26 cellular contexts compared by ENCODE assay signal in genomic region chr2:148065936-148066335, GRCh38. TPM values are rescaled to one million over a fixed set of nuclear protein-coding genes. Genes with fewer than 3 reads are reported as not detected.
DNase-seq lines count a peak whose midpoint lies in the region; ATAC-seq, FAIRE-seq and TF ChIP-seq lines count a peak whose summit lies in the region.
"Had no signal": no experiment of that assay in that cellular context is flagged by ENCODE, and none has a peak within 500 bp of the region (broad histone marks: within the 10 kb centered on the region; RNA-seq: fewer than 3 reads in every experiment).

No MANE protein-coding gene starts in this region.

- POLR2A ChIA-PET in K562 (lab: Yijun Ruan, JAX) = no interaction called here

- H3K4me3 ChIP-seq in K562 (no peak overlapping the region), kidney (ENCODE audit: low read length in 2 of 2) (no peak overlapping the region)
- H3K4me3 ChIP-seq: BLaER1, GM12878 had no signal

- no peak for TF ChIP-seq POLR2A in K562 (conservative IDR thresholded peaks at IDR 0.05)

- no TSS peak for BruUV-seq in K562 (replicated peaks; lab: Mats Ljungman, UMichigan)

- CTCF ChIA-PET in K562 (lab: Yijun Ruan, JAX; ENCODE audit: low intra/inter-chr PET ratio) = no interaction called here

- intact Hi-C loops in K562 (cut with micrococcal nuclease) (no loop called here), kidney (cut with DNase I) (no loop called here)

- no peaks in the 10 kb centered on the region for H4K20me1 ChIP-seq in K562 (replicated peaks; ENCODE audit: control insufficient read depth, insufficient read depth, low read length)
- H4K20me1 ChIP-seq: BLaER1 had no signal

- H2AFZ ChIP-seq in K562 (ENCODE audit: low read depth, low read length) = peak overlapping the region; percentile 11; the same call in 1 of the 2 replicates

- in situ Hi-C loops in K562 (cut with MboI) = no loop called here

- no peak for TF ChIP-seq CTCF in K562 (IDR thresholded peaks at IDR 0.05 in 2 of 3, conservative IDR thresholded peaks at IDR 0.05 in 1 of 3; ENCODE audit: insufficient read depth in 2 of 3, low read depth in 1 of 3, low read length in 3 of 3)
- TF ChIP-seq CTCF in kidney (IDR thresholded peaks at IDR 0.05; ENCODE audit: borderline replicate concordance, extremely low read depth, insufficient read depth) = no peak

- peak in 1 of 4 experiments; percentile 25 for DNase-seq in K562 (ENCODE audit: extremely low read depth in 1 of 4, low spot score in 3 of 4)
- DNase-seq in kidney = peak; percentile 9
- DNase-seq: 8988T; ACHN; BE2C; C1 segment of cervical spinal cord; CD4-positive, alpha-beta memory T cell; CD4-positive, CD25-positive, alpha-beta regulatory T cell; CD8-positive, alpha-beta memory T cell; COR-L47; DMS 273 treated with DMSO at 0.1 percent for 48 hours; DMS153; DMS53; DMS79; DND-41; EL; GDM1 had no signal

- no peak for TF ChIP-seq EP300 in K562 (IDR thresholded peaks at IDR 0.05; ENCODE audit: low read length)

- no peaks in the 10 kb centered on the region for H3K27me3 ChIP-seq in K562 (ENCODE audit: control insufficient read depth in 2 of 2, insufficient read depth in 2 of 2, low read length in 2 of 2)
- H3K27me3 ChIP-seq: BE2C, BLaER1 had no signal

- no peak overlapping the region for H3K4me2 ChIP-seq in K562 (ENCODE audit: insufficient read depth, low read length)
- H3K4me2 ChIP-seq: BLaER1 had no signal

- H3K9me3 ChIP-seq in K562 (replicated peaks; ENCODE audit: control insufficient read depth, insufficient read depth, low read depth, low read length) = no peaks in the 10 kb centered on the region
- H3K9me3 ChIP-seq in kidney (ENCODE audit: control insufficient read depth in 1 of 2, low read length in 2 of 2) = no peaks in the 10 kb centered on the region
- H3K9me3 ChIP-seq: BE2C, BLaER1 had no signal

- no peak overlapping the region for H3K27ac ChIP-seq in K562 (ENCODE audit: extremely low read depth, low read depth, low read length)
- no peak overlapping the region for H3K27ac ChIP-seq in kidney (ENCODE audit: low read depth in 2 of 2, low read length in 2 of 2)
- H3K27ac ChIP-seq: BLaER1 had no signal

- 26% methylated on average over 6 of the region's 6 CpGs for WGBS in K562 (ENCODE audit: insufficient coverage, low coverage, missing lambda C conversion rate)

- no peak overlapping the region for H3K9ac ChIP-seq in K562 (ENCODE audit: insufficient read depth in 1 of 2, low read depth in 2 of 2, low read length in 2 of 2)
- H3K9ac ChIP-seq in kidney (ENCODE audit: low read length in 2 of 2) = no peak overlapping the region
- H3K9ac ChIP-seq: BLaER1 had no signal

- peak; percentile 82 for ATAC-seq in K562
- peak; percentile 69 for ATAC-seq in esophagus mucosa
- no peak for ATAC-seq in GM19452 (IDR thresholded peaks at IDR 0.05; ENCODE audit: unreplicated experiment)
- no peak for ATAC-seq in HG02798 (IDR thresholded peaks at IDR 0.05; ENCODE audit: poor library complexity, unreplicated experiment)
- no peak for ATAC-seq in HG02610 (IDR thresholded peaks at IDR 0.05; ENCODE audit: unreplicated experiment)
- ATAC-seq: GM12878 had no signal

- FAIRE-seq in K562 (lab: Jason Lieb, UNC) = no peak
- no peak for FAIRE-seq in kidney (lab: Jason Lieb, UNC)
- FAIRE-seq: A204.1, GM12878, GM12892, GM18507 had no signal

- H3K4me1 ChIP-seq in K562 (replicated peaks in 1 of 2; ENCODE audit: control insufficient read depth in 2 of 2, insufficient read depth in 2 of 2, low read length in 2 of 2) = no peaks in the 10 kb centered on the region; a peak in 1 of 5 replicates
- H3K4me1 ChIP-seq in kidney (ENCODE audit: control insufficient read depth in 1 of 2, insufficient read depth in 1 of 2, low read depth in 1 of 2, low read length in 2 of 2) = peaks cover 0 to 10% of the 10 kb centered on the region in 2 donors
- H3K4me1 ChIP-seq: BE2C, BLaER1 had no signal

- H3K9me1 ChIP-seq in K562 (ENCODE audit: control insufficient read depth, insufficient read depth, low read length) = no peaks in the 10 kb centered on the region

- H3K79me2 ChIP-seq in K562 (ENCODE audit: control insufficient read depth, insufficient read depth, low read length) = no peaks in the 10 kb centered on the region

- TF ChIP-seq RAD21 in K562 (CRISPR knock-in tag; conservative IDR thresholded peaks at IDR 0.05 in 1 of 2, IDR thresholded peaks at IDR 0.05 in 1 of 2) = no peak

- H3K36me3 ChIP-seq in K562 (ENCODE audit: control insufficient read depth, insufficient read depth, low read length) = no peaks in the 10 kb centered on the region
- H3K36me3 ChIP-seq in kidney (ENCODE audit: control insufficient read depth in 1 of 2, insufficient read depth in 2 of 2, low read length in 2 of 2) = no peaks in the 10 kb centered on the region
- H3K36me3 ChIP-seq: BE2C, BLaER1 had no signal

TF ChIP-seq in K562, 482 proteins besides CTCF, POLR2A, EP300 and RAD21:
- TF ChIP-seq NELFE (IDR thresholded peaks at IDR 0.05; ENCODE audit: insufficient read depth, insufficient read length) (no peak), NRF1 (conservative IDR thresholded peaks at IDR 0.05 in 1 of 2, IDR thresholded peaks at IDR 0.05 in 1 of 2) (0 out of 4 replicates have a peak, but pooled peaks of 1 of the 2 experiments have one; percentile 12), MEIS2 (IDR thresholded peaks at IDR 0.05; ENCODE audit: partially characterized antibody) (peak; percentile 50), ZNF766 (CRISPR knock-in tag; conservative IDR thresholded peaks at IDR 0.05) (no peak)
- TF ChIP-seq, protein P1, sequence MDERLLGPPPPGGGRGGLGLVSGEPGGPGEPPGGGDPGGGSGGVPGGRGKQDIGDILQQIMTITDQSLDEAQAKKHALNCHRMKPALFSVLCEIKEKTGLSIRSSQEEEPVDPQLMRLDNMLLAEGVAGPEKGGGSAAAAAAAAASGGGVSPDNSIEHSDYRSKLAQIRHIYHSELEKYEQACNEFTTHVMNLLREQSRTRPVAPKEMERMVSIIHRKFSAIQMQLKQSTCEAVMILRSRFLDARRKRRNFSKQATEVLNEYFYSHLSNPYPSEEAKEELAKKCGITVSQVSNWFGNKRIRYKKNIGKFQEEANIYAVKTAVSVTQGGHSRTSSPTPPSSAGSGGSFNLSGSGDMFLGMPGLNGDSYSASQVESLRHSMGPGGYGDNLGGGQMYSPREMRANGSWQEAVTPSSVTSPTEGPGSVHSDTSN (CRISPR knock-in tag; IDR thresholded peaks at IDR 0.05; ENCODE audit: low read depth) = no peak
- TF ChIP-seq, protein P1 (tag; conservative IDR thresholded peaks at IDR 0.05; ENCODE audit: low read depth) = 0 out of 2 replicates have a peak, but pooled peaks have one; percentile 11

RNA-seq across cellular contexts. Expression of gene MBD5, which starts 45.0 kb away (rescaled TPM):
- total RNA-seq in K562 (2011; cell fraction: chromatin; rRNA removed; ENCODE audit: low replicate concordance) = 27.5 and 81.6 TPM in 2 replicates
- total RNA-seq in K562 (2011; cell fraction: nucleolus; rRNA removed) = 19.5 and 21.8 TPM in 2 replicates
- 51.9 and 119 TPM in 2 replicates for total RNA-seq in K562 (2011; cell fraction: nucleoplasm; rRNA removed)
- total RNA-seq in K562 (2014; rRNA removed) (5.1 and 5.4 TPM in 2 replicates), K562 (2014; rRNA removed; fragmentation: Illumina TruSeq; extraction: Trizol) (11.1 and 13.0 TPM in 2 replicates), K562 (2015; rRNA removed; fragmentation: Illumina TruSeq; extraction: Trizol) (9.5 and 12.0 TPM in 2 replicates), K562 (2021) (9.8 and 13.9 TPM in 2 replicates), esophagus mucosa (19.3 TPM), kidney (66.8 TPM)
- polyA plus RNA-seq in K562 (2011; rRNA removed) (14.5 and 24.2 TPM in 2 replicates), K562 (2014; fragmentation: Illumina TruSeq; extraction: Trizol) (9.0 and 9.1 TPM in 2 replicates), K562 (2014; fragmentation: Nextera tagmentation; extraction: Ambion mirVana) (1 to 10 TPM; 3.4 to 3.6 TPM), K562 (2014; rRNA removed) (6.2 and 6.8 TPM in 2 replicates), kidney (ENCODE audit: insufficient read depth, low read depth, low replicate concordance) (6.9 TPM)
- 8.2 and 11.8 TPM in 2 replicates for polyA plus RNA-seq in K562 (2011; cell fraction: cytosol; rRNA removed)
- 32.2 and 33.0 TPM in 2 replicates for polyA plus RNA-seq in K562 (2011; cell fraction: nucleus; rRNA removed)
- polyA plus RNA-seq in K562 (2012) = 7.0 and 9.5 TPM in 2 replicates
- polyA minus RNA-seq in K562 (2011; rRNA and poly(A)+ RNA removed) = 34.7 and 48.3 TPM in 2 replicates
- polyA minus RNA-seq in K562 (2011; cell fraction: cytosol; rRNA and poly(A)+ RNA removed) = 7.8 and 18.7 TPM in 2 replicates
- 63.7 and 108 TPM in 2 replicates for polyA minus RNA-seq in K562 (2011; cell fraction: nucleus; rRNA and poly(A)+ RNA removed)

RNA-seq across cellular contexts. Expression of gene ORC4, which starts 45.4 kb away (rescaled TPM):
- total RNA-seq in K562 (2011; cell fraction: chromatin; rRNA removed; ENCODE audit: low replicate concordance) = 31.8 and 105 TPM in 2 replicates
- total RNA-seq in K562 (2011; cell fraction: nucleolus; rRNA removed) = 17.7 and 26.2 TPM in 2 replicates
- total RNA-seq in K562 (2011; cell fraction: nucleoplasm; rRNA removed) = 42.5 and 60.5 TPM in 2 replicates
- total RNA-seq in K562 (2014; rRNA removed) = 61.4 and 62.2 TPM in 2 replicates
- total RNA-seq in K562 (2014; rRNA removed; fragmentation: Illumina TruSeq; extraction: Trizol) = 70.0 and 94.9 TPM in 2 replicates
- 49.2 and 58.6 TPM in 2 replicates for total RNA-seq in K562 (2015; rRNA removed; fragmentation: Illumina TruSeq; extraction: Trizol)
- 60.3 and 65.4 TPM in 2 replicates for total RNA-seq in K562 (2021)
- 58.4 and 86.5 TPM in 2 replicates for polyA plus RNA-seq in K562 (2011; rRNA removed)
- polyA plus RNA-seq in K562 (2011; cell fraction: cytosol; rRNA removed) = 14.9 and 49.8 TPM in 2 replicates
- 38.3 and 62.9 TPM in 2 replicates for polyA plus RNA-seq in K562 (2011; cell fraction: nucleus; rRNA removed)
- polyA plus RNA-seq in K562 (2012) = 51.3 and 54.1 TPM in 2 replicates
- polyA plus RNA-seq in K562 (2014; fragmentation: Illumina TruSeq; extraction: Trizol) = 64.1 and 100 TPM in 2 replicates
- polyA plus RNA-seq in K562 (2014; fragmentation: Nextera tagmentation; extraction: Ambion mirVana) = 10 to 100 TPM; 86.8 to 90.0 TPM
- polyA plus RNA-seq in K562 (2014; rRNA removed) = 70.5 and 86.5 TPM in 2 replicates
- 73.0 and 88.3 TPM in 2 replicates for polyA minus RNA-seq in K562 (2011; rRNA and poly(A)+ RNA removed)
- polyA minus RNA-seq in K562 (2011; cell fraction: cytosol; rRNA and poly(A)+ RNA removed) = 21.6 and 26.1 TPM in 2 replicates
- 42.7 and 84.9 TPM in 2 replicates for polyA minus RNA-seq in K562 (2011; cell fraction: nucleus; rRNA and poly(A)+ RNA removed)
- total RNA-seq in esophagus mucosa = 24.0 TPM
- total RNA-seq in kidney = 49.7 TPM
- 34.5 TPM for polyA plus RNA-seq in kidney (ENCODE audit: insufficient read depth, low read depth, low replicate concordance)

Comparison
In these comparisons a context has a peak if more than half of its experiments do, and no peak if none do; other contexts are left out.
1. ATAC-seq: peak in K562 (single experiment) and esophagus mucosa (single experiment); none in GM19452 (single experiment), HG02798 (single experiment) and HG02610 (single experiment).